In genomic region chr4:94290245-94290644, GRCh38 we compare ENCODE assay signal across 2 cellular contexts.
TF ChIP-seq lines count a peak whose summit lies in the region.

No MANE protein-coding gene starts in this region.

TF ChIP-seq in A549, 52 proteins besides CTCF, POLR2A, EP300 and RAD21:
- TF ChIP-seq RARB (CRISPR knock-in tag; IDR thresholded peaks at IDR 0.05) (no peak), HES2 (IDR thresholded peaks at IDR 0.05) (no peak), NR3C1 (IDR thresholded peaks at IDR 0.05) (no peak), CBX2 (IDR thresholded peaks at IDR 0.05; ENCODE audit: borderline replicate concordance, low read depth) (no peak), ZC3H11A (IDR thresholded peaks at IDR 0.05) (no peak), TFCP2L1 (CRISPR knock-in tag; IDR thresholded peaks at IDR 0.05) (no peak), HDAC2 (IDR thresholded peaks at IDR 0.05) (no peak), NPAS2 (CRISPR knock-in tag; IDR thresholded peaks at IDR 0.05; ENCODE audit: borderline replicate concordance) (no peak), RNF2 (IDR thresholded peaks at IDR 0.05; ENCODE audit: borderline replicate concordance, low read depth) (no peak), ZSCAN20 (CRISPR knock-in tag; IDR thresholded peaks at IDR 0.05) (no peak), HOXB5 (CRISPR knock-in tag; IDR thresholded peaks at IDR 0.05) (no peak), RFX5 (IDR thresholded peaks at IDR 0.05) (no peak), FOXS1 (CRISPR knock-in tag; IDR thresholded peaks at IDR 0.05) (no peak), E2F6 (IDR thresholded peaks at IDR 0.05; ENCODE audit: borderline replicate concordance, low read depth) (no peak), REST (IDR thresholded peaks at IDR 0.05) (no peak), HMGXB4 (CRISPR knock-in tag; IDR thresholded peaks at IDR 0.05; ENCODE audit: borderline replicate concordance) (no peak), CEBPB (IDR thresholded peaks at IDR 0.05) (no peak), HOXA7 (CRISPR knock-in tag; IDR thresholded peaks at IDR 0.05) (no peak), CBX8 (IDR thresholded peaks at IDR 0.05) (no peak)

TF ChIP-seq in K562, 482 proteins besides CTCF, POLR2A, EP300 and RAD21:
- TF ChIP-seq NR4A1 (CRISPR knock-in tag; IDR thresholded peaks at IDR 0.05) (no peak), NR4A1 (tag; IDR thresholded peaks at IDR 0.05) (no peak), BRD9 (IDR thresholded peaks at IDR 0.05; ENCODE audit: low read depth, partially characterized antibody) (no peak), ZC3H4 (CRISPR knock-in tag; IDR thresholded peaks at IDR 0.05; ENCODE audit: borderline replicate concordance) (no peak), THRB (CRISPR knock-in tag; conservative IDR thresholded peaks at IDR 0.05) (no peak), ZNF280B (CRISPR knock-in tag; IDR thresholded peaks at IDR 0.05) (no peak), TCFL5 (CRISPR knock-in tag; conservative IDR thresholded peaks at IDR 0.05) (no peak), LCOR (CRISPR knock-in tag; IDR thresholded peaks at IDR 0.05) (no peak), ZNF311 (CRISPR knock-in tag; IDR thresholded peaks at IDR 0.05) (no peak), FOXK2 (conservative IDR thresholded peaks at IDR 0.05 in 1 of 2, IDR thresholded peaks at IDR 0.05 in 1 of 2; ENCODE audit: low read depth in 2 of 2) (no peak), NRF1 (conservative IDR thresholded peaks at IDR 0.05 in 1 of 2, IDR thresholded peaks at IDR 0.05 in 1 of 2) (no peak), FOXJ3 (CRISPR knock-in tag; IDR thresholded peaks at IDR 0.05) (no peak), ZNF561 (CRISPR knock-in tag; conservative IDR thresholded peaks at IDR 0.05) (no peak)
